1 cellular context compared by ENCODE assay signal in the genomic region with DNA sequence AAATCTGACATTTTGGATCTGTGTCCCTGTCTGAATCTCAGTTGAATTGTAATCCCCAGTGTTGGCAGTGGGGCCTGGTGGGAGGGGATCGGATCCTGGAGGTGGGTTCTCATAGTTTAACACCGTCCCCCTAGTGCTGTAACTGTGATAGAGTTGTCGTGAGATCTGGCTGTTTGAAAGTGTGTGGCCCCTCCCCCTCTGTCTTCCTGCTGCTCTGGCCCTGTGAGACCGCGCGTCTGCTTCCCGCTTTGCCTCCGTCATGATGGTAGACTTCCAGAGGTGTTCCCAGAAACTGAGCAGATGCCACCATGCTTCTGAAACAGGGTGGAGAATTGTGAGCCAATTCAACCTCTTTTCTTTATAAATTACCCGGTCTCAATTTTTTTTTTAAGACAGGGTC.
TF ChIP-seq lines count a peak whose summit lies in the region.

No MANE protein-coding gene starts in this region.

TF ChIP-seq in HCT116, 20 proteins besides CTCF, POLR2A, EP300 and RAD21 (continued from another document):
- TF ChIP-seq FOSL1 (IDR thresholded peaks at IDR 0.05; ENCODE audit: low read depth) = no peak
- TF ChIP-seq EZH2phosphoT487 (IDR thresholded peaks at IDR 0.05; ENCODE audit: borderline replicate concordance) = no peak
- TF ChIP-seq, protein P1, sequence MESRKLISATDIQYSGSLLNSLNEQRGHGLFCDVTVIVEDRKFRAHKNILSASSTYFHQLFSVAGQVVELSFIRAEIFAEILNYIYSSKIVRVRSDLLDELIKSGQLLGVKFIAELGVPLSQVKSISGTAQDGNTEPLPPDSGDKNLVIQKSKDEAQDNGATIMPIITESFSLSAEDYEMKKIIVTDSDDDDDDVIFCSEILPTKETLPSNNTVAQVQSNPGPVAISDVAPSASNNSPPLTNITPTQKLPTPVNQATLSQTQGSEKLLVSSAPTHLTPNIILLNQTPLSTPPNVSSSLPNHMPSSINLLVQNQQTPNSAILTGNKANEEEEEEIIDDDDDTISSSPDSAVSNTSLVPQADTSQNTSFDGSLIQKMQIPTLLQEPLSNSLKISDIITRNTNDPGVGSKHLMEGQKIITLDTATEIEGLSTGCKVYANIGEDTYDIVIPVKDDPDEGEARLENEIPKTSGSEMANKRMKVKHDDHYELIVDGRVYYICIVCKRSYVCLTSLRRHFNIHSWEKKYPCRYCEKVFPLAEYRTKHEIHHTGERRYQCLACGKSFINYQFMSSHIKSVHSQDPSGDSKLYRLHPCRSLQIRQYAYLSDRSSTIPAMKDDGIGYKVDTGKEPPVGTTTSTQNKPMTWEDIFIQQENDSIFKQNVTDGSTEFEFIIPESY (IDR thresholded peaks at IDR 0.05; ENCODE audit: extremely low read depth, insufficient replicate concordance, low read length) = no peak
- no peak for TF ChIP-seq SRF (IDR thresholded peaks at IDR 0.05; ENCODE audit: low read depth)
- no peak for TF ChIP-seq CEBPB (IDR thresholded peaks at IDR 0.05; ENCODE audit: low read depth)
TF ChIP-seq in HCT116: peak in this region for 0.
